Comparison of ENCODE assay signal across 18 cellular contexts in the genomic region with DNA sequence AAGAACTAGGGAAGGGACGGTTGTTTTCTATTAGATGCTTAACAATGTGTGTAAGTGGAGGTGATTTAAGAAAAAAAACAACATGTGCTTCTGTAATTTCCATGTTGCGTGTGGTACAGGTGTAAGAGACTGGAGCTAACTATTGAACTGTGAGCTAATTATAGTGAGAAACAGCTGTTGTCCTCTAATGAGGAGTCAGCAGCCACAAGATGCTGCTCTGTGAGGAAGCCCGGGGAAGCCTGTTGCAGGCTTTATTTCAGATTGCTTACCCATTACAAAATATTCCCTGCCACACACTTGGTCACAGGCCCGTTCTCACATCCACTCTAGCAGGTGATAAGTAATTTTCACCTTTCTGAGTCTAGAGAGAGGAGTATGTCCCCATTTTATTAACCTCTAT.
DNase-seq lines count a peak whose midpoint lies in the region; ATAC-seq and TF ChIP-seq lines count a peak whose summit lies in the region.
"Had no signal": no experiment of that assay in that cellular context is flagged by ENCODE, and none has a peak within 500 bp of the region (broad histone marks: within the 10 kb centered on the region; RNA-seq: fewer than 3 reads in every experiment).

No MANE protein-coding gene starts in this region.

- H3K27ac Mint-ChIP-seq in glutamatergic neuron (ENCODE audit: unreplicated experiment) = peak overlapping the region; percentile 56
- H3K27ac Mint-ChIP-seq: activated CD4-positive, alpha-beta T cell treated with anti-CD3 and anti-CD28 coated beads for 36 hours; dendritic cell treated with granulocyte-macrophage colony-stimulating factor and Interleukin-4, amounts not matched to agents 40 ng/mL and 50 ng/mL, for 4 days; natural killer cell; progenitor cell of endocrine pancreas had no signal

- H3K4me3 Mint-ChIP-seq in glutamatergic neuron (ENCODE audit: unreplicated experiment) = no peak overlapping the region
- H3K4me3 Mint-ChIP-seq: activated CD4-positive, alpha-beta T cell treated with anti-CD3 and anti-CD28 coated beads for 36 hours; dendritic cell treated with granulocyte-macrophage colony-stimulating factor and Interleukin-4, amounts not matched to agents 40 ng/mL and 50 ng/mL, for 4 days; natural killer cell had no signal

- no peak for TF ChIP-seq CTCF in glutamatergic neuron (IDR thresholded peaks at IDR 0.05; ENCODE audit: partially characterized antibody, unreplicated experiment)

- H3K27me3 Mint-ChIP-seq in glutamatergic neuron (ENCODE audit: unreplicated experiment) = peaks cover 10% of the 10 kb centered on the region

- peaks cover 5% of the 10 kb centered on the region for H3K9me3 Mint-ChIP-seq in glutamatergic neuron (ENCODE audit: unreplicated experiment)
- H3K9me3 Mint-ChIP-seq: natural killer cell had no signal

- DNase-seq in NCI-H345 (lab: John Stamatoyannopoulos, UW) (peak; percentile 24), NCI-H345 treated with DMSO at 0.1 percent for 48 hours (lab: John Stamatoyannopoulos, UW; ENCODE audit: unreplicated experiment) (no peak), NCI-H524 treated with DMSO at 0.1 percent for 48 hours (lab: John Stamatoyannopoulos, UW) (peak; percentile 71), glutamatergic neuron (no peak), SHP77 (lab: John Stamatoyannopoulos, UW) (no peak)
- no peak for DNase-seq in activated naive CD4-positive, alpha-beta T cell treated with anti-CD3 and anti-CD28 coated beads, Interleukin-2, amount 50 U/mL, for 16 hours
- DNase-seq in activated CD4-positive, CD25-positive, alpha-beta regulatory T cell treated with anti-CD3 and anti-CD28 coated beads, Interleukin-2, amount 50 U/mL, for 72 hours = no peak
- DNase-seq: activated CD4-positive, alpha-beta T cell treated with anti-CD3 and anti-CD28 coated beads for 36 hours; foreskin fibroblast; hippocampal formation; IMR-90; natural killer cell; stimulated activated CD4-positive, alpha-beta T cell treated with anti-CD3 and anti-CD28 coated beads, Interleukin-2, amount 100 ng/mL, for 24 hours; stimulated activated naive CD8-positive, alpha-beta T cell treated with anti-CD3 and anti-CD28 coated beads, Interleukin-15, Interleukin-2, amounts not matched to agents 100 U/mL and 50 U/mL, for 24 hours; transverse colon had no signal

- H3K36me3 Mint-ChIP-seq in glutamatergic neuron (ENCODE audit: unreplicated experiment) = no peaks in the 10 kb centered on the region
- H3K36me3 Mint-ChIP-seq: natural killer cell had no signal

- H3K4me1 Mint-ChIP-seq in glutamatergic neuron (ENCODE audit: low read depth, unreplicated experiment) = peaks cover 44% of the 10 kb centered on the region
- H3K4me1 Mint-ChIP-seq: activated CD4-positive, alpha-beta T cell treated with anti-CD3 and anti-CD28 coated beads for 36 hours; natural killer cell had no signal

- no peak for ATAC-seq in GM21576 (IDR thresholded peaks at IDR 0.05; ENCODE audit: unreplicated experiment)
- ATAC-seq: activated CD4-positive, alpha-beta T cell treated with anti-CD3 and anti-CD28 coated beads for 36 hours; natural killer cell; stimulated activated naive CD8-positive, alpha-beta T cell treated with anti-CD3 and anti-CD28 coated beads, Interleukin-15, Interleukin-2, amounts not matched to agents 100 U/mL and 50 U/mL, for 24 hours had no signal

Comparison
In these comparisons a context has a peak if more than half of its experiments do, and no peak if none do; other contexts are left out.
1. DNase-seq: peak in NCI-H345 (single experiment) and NCI-H524 treated with DMSO at 0.1 percent for 48 hours (single experiment); none in NCI-H345 treated with DMSO at 0.1 percent for 48 hours (single experiment), glutamatergic neuron (single experiment), SHP77 (0 of 2), activated naive CD4-positive, alpha-beta T cell treated with anti-CD3 and anti-CD28 coated beads, Interleukin-2, amount 50 U/mL, for 16 hours (single experiment) and activated CD4-positive, CD25-positive, alpha-beta regulatory T cell treated with anti-CD3 and anti-CD28 coated beads, Interleukin-2, amount 50 U/mL, for 72 hours (single experiment).